Comparison of ENCODE assay signal across 23 cellular contexts in the genomic region with DNA sequence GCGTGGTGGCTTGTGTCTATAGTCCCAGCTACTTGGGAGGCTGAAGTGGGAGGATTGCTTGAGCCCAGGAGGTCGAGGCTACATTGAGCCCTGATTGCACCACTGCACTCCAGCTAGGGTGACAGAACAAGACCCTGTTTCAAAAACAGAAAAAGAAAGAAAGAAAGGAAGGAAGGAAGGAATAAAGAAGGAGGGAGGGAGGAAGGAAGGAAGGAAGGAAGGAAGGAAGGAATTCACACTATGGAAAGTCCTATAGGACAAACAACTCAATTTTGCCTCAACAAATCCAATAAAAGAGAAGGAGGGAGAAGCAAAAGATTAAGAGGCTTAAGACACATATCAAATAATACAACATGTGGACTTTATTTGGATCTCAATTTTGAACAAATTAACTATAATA.
"Had no signal": no experiment of that assay in that cellular context is flagged by ENCODE, and none has a peak within 500 bp of the region (broad histone marks: within the 10 kb centered on the region; RNA-seq: fewer than 3 reads in every experiment).

No MANE protein-coding gene starts in this region.

- DNase-seq: stimulated activated CD4-positive, alpha-beta T cell treated with anti-CD3 and anti-CD28 coated beads, Interleukin-2, amount 100 ng/mL, for 48 hours; stimulated activated CD4-positive, alpha-beta T cell treated with anti-CD3 and anti-CD28 coated beads, Interleukin-4, amount 100 ng/mL, for 1 hour; stimulated activated CD4-positive, alpha-beta T cell treated with anti-CD3 and anti-CD28 coated beads, Interleukin-4, amount 100 ng/mL, for 24 hours; stimulated activated CD4-positive, alpha-beta T cell treated with anti-CD3 and anti-CD28 coated beads, Interleukin-4, amount 100 ng/mL, for 4 hours; stimulated activated CD8-positive, alpha-beta memory T cell treated with anti-CD3 and anti-CD28 coated beads, Interleukin-4, amount 100 ng/mL, for 48 hours; stimulated activated naive B cell treated with anti-CD40 and anti-IgM and Interleukin-4, amounts not matched to agents 10 μg/mL and 1 μg/mL and 100 μg/mL, for 72 hours; stimulated activated naive CD4-positive, alpha-beta T cell; stimulated activated naive CD4-positive, alpha-beta T cell treated with Interleukin-2 at 50 U/mL for 16 hours; stimulated activated naive CD8-positive, alpha-beta T cell treated with anti-CD3 and anti-CD28 coated beads, Interleukin-15, amount 100 ng/mL, for 72 hours; stimulated activated naive CD8-positive, alpha-beta T cell treated with anti-CD3 and anti-CD28 coated beads, Interleukin-15, Interleukin-2, amounts not matched to agents 100 U/mL and 50 U/mL, for 24 hours; stomach; substantia nigra; testis; thyroid gland; tibial artery; transverse colon; trophoblast cell; upper lobe of left lung; upper lobe of right lung; uterus had no signal

- H3K27me3 ChIP-seq: stomach, testis, thyroid gland, tibial artery, tibial nerve, transverse colon, upper lobe of left lung, upper lobe of right lung, uterus, vagina had no signal

- H3K27ac ChIP-seq: stomach, testis, thoracic aorta, thyroid gland, tibial artery, tibial nerve, transverse colon, upper lobe of left lung, upper lobe of right lung, uterus, vagina had no signal

- H3K4me1 ChIP-seq: testis, thyroid gland, tibial artery, tibial nerve, transverse colon, upper lobe of right lung, uterus had no signal

- H3K36me3 ChIP-seq: stomach, thoracic aorta, thyroid gland, tibial artery, tibial nerve, transverse colon, upper lobe of left lung, upper lobe of right lung, uterus, vagina had no signal

- H3K4me3 ChIP-seq: stomach, testis, thoracic aorta, thyroid gland, tibial artery, tibial nerve, transverse colon, upper lobe of left lung, upper lobe of right lung, uterus, vagina had no signal

- H3K9me3 ChIP-seq: stomach, testis, thoracic aorta, thyroid gland, tibial artery, tibial nerve, transverse colon, upper lobe of left lung, upper lobe of right lung, uterus, vagina had no signal
